1 cellular context compared by ENCODE assay signal in the genomic region with DNA sequence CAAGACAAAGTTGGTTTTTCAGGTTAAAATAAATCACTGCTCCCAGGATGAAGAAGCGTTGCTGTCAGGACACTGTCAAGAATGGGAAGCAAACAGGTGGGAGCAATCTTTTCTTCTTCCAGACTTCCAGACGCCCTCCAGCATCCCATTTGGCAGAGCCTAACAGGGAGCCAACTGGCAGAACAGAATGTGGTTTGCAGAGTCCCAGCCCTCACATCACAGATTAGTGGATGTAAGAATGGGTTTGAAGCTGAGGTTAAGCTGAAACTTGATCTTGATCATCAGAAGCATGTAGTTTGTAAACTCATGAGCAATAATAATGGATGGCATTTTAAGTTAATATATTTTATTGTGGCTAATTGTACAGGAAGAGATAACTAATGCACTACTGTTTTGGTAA.
TF ChIP-seq lines count a peak whose summit lies in the region.

No MANE protein-coding gene starts in this region.

TF ChIP-seq in SK-N-SH, 30 proteins besides CTCF, POLR2A, EP300 and RAD21 (continued from another document):
- TF ChIP-seq, protein P1, sequence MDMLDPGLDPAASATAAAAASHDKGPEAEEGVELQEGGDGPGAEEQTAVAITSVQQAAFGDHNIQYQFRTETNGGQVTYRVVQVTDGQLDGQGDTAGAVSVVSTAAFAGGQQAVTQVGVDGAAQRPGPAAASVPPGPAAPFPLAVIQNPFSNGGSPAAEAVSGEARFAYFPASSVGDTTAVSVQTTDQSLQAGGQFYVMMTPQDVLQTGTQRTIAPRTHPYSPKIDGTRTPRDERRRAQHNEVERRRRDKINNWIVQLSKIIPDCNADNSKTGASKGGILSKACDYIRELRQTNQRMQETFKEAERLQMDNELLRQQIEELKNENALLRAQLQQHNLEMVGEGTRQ (IDR thresholded peaks at IDR 0.05; ENCODE audit: borderline replicate concordance, low read depth, low read length), result no peak
- TF ChIP-seq NRF1 (IDR thresholded peaks at IDR 0.05; ENCODE audit: low read depth, low read length) (no peak), EZH2phosphoT487 (IDR thresholded peaks at IDR 0.05; ENCODE audit: borderline replicate concordance, low read depth) (no peak), ELF1 (IDR thresholded peaks at IDR 0.05) (no peak), FOXJ3 (CRISPR knock-in tag; IDR thresholded peaks at IDR 0.05) (no peak), CHD2 (IDR thresholded peaks at IDR 0.05; ENCODE audit: low read length, partially characterized antibody) (no peak), SIN3A (IDR thresholded peaks at IDR 0.05; ENCODE audit: borderline replicate concordance, low read depth, low read length) (no peak), GATA2 (CRISPR knock-in tag; IDR thresholded peaks at IDR 0.05) (no peak), MEF2A (IDR thresholded peaks at IDR 0.05; ENCODE audit: borderline replicate concordance, low read depth) (no peak), TAF1 (IDR thresholded peaks at IDR 0.05; ENCODE audit: borderline replicate concordance, low read depth, low read length) (no peak), SMC3 (IDR thresholded peaks at IDR 0.05; ENCODE audit: low read depth, low read length) (no peak), FOXM1 (IDR thresholded peaks at IDR 0.05; ENCODE audit: low read depth) (no peak), NFIC (IDR thresholded peaks at IDR 0.05; ENCODE audit: borderline replicate concordance) (peak; percentile 7; the same call in 1 of the 2 replicates), RXRA (IDR thresholded peaks at IDR 0.05; ENCODE audit: borderline replicate concordance, low read depth) (no peak)
- TF ChIP-seq, protein P2, sequence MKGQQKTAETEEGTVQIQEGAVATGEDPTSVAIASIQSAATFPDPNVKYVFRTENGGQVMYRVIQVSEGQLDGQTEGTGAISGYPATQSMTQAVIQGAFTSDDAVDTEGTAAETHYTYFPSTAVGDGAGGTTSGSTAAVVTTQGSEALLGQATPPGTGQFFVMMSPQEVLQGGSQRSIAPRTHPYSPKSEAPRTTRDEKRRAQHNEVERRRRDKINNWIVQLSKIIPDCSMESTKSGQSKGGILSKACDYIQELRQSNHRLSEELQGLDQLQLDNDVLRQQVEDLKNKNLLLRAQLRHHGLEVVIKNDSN (IDR thresholded peaks at IDR 0.05; ENCODE audit: borderline replicate concordance, low read depth), result no peak
- TF ChIP-seq, protein P3, sequence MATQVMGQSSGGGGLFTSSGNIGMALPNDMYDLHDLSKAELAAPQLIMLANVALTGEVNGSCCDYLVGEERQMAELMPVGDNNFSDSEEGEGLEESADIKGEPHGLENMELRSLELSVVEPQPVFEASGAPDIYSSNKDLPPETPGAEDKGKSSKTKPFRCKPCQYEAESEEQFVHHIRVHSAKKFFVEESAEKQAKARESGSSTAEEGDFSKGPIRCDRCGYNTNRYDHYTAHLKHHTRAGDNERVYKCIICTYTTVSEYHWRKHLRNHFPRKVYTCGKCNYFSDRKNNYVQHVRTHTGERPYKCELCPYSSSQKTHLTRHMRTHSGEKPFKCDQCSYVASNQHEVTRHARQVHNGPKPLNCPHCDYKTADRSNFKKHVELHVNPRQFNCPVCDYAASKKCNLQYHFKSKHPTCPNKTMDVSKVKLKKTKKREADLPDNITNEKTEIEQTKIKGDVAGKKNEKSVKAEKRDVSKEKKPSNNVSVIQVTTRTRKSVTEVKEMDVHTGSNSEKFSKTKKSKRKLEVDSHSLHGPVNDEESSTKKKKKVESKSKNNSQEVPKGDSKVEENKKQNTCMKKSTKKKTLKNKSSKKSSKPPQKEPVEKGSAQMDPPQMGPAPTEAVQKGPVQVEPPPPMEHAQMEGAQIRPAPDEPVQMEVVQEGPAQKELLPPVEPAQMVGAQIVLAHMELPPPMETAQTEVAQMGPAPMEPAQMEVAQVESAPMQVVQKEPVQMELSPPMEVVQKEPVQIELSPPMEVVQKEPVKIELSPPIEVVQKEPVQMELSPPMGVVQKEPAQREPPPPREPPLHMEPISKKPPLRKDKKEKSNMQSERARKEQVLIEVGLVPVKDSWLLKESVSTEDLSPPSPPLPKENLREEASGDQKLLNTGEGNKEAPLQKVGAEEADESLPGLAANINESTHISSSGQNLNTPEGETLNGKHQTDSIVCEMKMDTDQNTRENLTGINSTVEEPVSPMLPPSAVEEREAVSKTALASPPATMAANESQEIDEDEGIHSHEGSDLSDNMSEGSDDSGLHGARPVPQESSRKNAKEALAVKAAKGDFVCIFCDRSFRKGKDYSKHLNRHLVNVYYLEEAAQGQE (IDR thresholded peaks at IDR 0.05; ENCODE audit: low read depth, low read length), result no peak
